ENCODE assay signal across 1 cellular context in the genomic region with DNA sequence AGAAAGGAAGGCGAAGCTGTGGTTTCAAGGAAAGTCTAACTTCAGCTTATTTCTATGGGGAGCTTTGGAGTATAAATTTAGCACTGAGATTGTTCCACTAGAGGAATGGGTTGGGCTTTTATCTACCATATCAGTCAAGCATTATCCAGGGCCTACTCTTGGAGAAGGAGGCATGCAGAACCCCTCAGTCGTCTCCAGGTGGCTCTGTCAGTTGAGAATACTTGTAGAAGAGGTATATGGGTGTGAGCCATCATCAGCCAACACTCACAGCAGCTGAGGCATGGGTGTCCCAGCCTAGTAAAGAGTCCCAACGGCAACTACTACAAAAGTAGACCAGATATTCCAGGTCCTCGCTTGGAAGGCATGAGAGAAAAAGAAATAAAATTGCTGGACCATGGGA.
TF ChIP-seq lines count a peak whose summit lies in the region.

No MANE protein-coding gene starts in this region.

TF ChIP-seq in WTC11, 78 proteins besides CTCF, POLR2A, EP300 and RAD21 (continued from another document):
- TF ChIP-seq, protein P1, sequence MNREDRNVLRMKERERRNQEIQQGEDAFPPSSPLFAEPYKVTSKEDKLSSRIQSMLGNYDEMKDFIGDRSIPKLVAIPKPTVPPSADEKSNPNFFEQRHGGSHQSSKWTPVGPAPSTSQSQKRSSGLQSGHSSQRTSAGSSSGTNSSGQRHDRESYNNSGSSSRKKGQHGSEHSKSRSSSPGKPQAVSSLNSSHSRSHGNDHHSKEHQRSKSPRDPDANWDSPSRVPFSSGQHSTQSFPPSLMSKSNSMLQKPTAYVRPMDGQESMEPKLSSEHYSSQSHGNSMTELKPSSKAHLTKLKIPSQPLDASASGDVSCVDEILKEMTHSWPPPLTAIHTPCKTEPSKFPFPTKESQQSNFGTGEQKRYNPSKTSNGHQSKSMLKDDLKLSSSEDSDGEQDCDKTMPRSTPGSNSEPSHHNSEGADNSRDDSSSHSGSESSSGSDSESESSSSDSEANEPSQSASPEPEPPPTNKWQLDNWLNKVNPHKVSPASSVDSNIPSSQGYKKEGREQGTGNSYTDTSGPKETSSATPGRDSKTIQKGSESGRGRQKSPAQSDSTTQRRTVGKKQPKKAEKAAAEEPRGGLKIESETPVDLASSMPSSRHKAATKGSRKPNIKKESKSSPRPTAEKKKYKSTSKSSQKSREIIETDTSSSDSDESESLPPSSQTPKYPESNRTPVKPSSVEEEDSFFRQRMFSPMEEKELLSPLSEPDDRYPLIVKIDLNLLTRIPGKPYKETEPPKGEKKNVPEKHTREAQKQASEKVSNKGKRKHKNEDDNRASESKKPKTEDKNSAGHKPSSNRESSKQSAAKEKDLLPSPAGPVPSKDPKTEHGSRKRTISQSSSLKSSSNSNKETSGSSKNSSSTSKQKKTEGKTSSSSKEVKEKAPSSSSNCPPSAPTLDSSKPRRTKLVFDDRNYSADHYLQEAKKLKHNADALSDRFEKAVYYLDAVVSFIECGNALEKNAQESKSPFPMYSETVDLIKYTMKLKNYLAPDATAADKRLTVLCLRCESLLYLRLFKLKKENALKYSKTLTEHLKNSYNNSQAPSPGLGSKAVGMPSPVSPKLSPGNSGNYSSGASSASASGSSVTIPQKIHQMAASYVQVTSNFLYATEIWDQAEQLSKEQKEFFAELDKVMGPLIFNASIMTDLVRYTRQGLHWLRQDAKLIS (CRISPR knock-in tag; IDR thresholded peaks at IDR 0.05; ENCODE audit: borderline replicate concordance), result no peak
- TF ChIP-seq SOX15 (CRISPR knock-in tag; IDR thresholded peaks at IDR 0.05) (no peak), ZBTB43 (CRISPR knock-in tag; IDR thresholded peaks at IDR 0.05) (no peak)
- TF ChIP-seq, protein P2, sequence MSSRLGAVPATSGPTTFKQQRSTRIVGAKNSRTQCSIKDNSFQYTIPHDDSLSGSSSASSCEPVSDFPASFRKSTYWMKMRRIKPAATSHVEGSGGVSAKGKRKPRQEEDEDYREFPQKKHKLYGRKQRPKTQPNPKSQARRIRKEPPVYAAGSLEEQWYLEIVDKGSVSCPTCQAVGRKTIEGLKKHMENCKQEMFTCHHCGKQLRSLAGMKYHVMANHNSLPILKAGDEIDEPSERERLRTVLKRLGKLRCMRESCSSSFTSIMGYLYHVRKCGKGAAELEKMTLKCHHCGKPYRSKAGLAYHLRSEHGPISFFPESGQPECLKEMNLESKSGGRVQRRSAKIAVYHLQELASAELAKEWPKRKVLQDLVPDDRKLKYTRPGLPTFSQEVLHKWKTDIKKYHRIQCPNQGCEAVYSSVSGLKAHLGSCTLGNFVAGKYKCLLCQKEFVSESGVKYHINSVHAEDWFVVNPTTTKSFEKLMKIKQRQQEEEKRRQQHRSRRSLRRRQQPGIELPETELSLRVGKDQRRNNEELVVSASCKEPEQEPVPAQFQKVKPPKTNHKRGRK (CRISPR knock-in tag; IDR thresholded peaks at IDR 0.05; ENCODE audit: borderline replicate concordance), result no peak
